ENCODE assay signal across 25 cellular contexts in genomic region chr7:2666130-2666529, GRCh38. TPM values are rescaled to one million over a fixed set of nuclear protein-coding genes. Genes with fewer than 3 reads are reported as not detected.
"Had no signal": no experiment of that assay in that cellular context is flagged by ENCODE, and none has a peak within 500 bp of the region (broad histone marks: within the 10 kb centered on the region; RNA-seq: fewer than 3 reads in every experiment).

No MANE protein-coding gene starts in this region.

- H3K27ac ChIP-seq: colonic mucosa, epithelial cell of prostate, gastrocnemius medialis, heart left ventricle, hepatocyte, left lung, neural progenitor cell, prostate gland, right atrium auricular region, skin epidermis, thoracic aorta, transverse colon, upper lobe of right lung, uterus had no signal

- H3K4me2 ChIP-seq: hepatocyte, neural progenitor cell had no signal

- H3K4me3 ChIP-seq: colonic mucosa, gastrocnemius medialis, heart left ventricle, hepatocyte, left lung, neural progenitor cell, prostate gland, right atrium auricular region, skin epidermis, thoracic aorta, transverse colon, upper lobe of right lung, uterus had no signal

- H2AFZ ChIP-seq: hepatocyte, neural progenitor cell had no signal

- ATAC-seq: esophagus mucosa; gastrocnemius medialis; heart left ventricle; left lung; naive thymus-derived CD4-positive, alpha-beta T cell; upper lobe of right lung had no signal

- H3K27me3 ChIP-seq: colonic mucosa, hepatocyte, right atrium auricular region, upper lobe of right lung, uterus had no signal

- DNase-seq: effector CD8-positive, alpha-beta T cell; endodermal cell; foreskin fibroblast; gastrocnemius medialis; kidney; left lung; mesenchymal stem cell; naive thymus-derived CD4-positive, alpha-beta T cell; stimulated activated CD4-positive, alpha-beta T cell treated with anti-CD3 and anti-CD28 coated beads, Interleukin-15, amount 100 ng/mL, for 24 hours; stimulated activated CD4-positive, alpha-beta T cell treated with anti-CD3 and anti-CD28 coated beads, Interleukin-2, amount 100 ng/mL, for 48 hours; stimulated activated naive B cell treated with anti-CD40 and anti-IgM and Interleukin-4, amounts not matched to agents 10 μg/mL and 1 μg/mL and 100 μg/mL, for 72 hours; transverse colon; upper lobe of right lung; uterus had no signal

- H3K9ac ChIP-seq: neural progenitor cell had no signal

- H3K4me1 ChIP-seq: colonic mucosa, neural progenitor cell, prostate gland, uterus had no signal

- H3K36me3 ChIP-seq: colonic mucosa, gastrocnemius medialis, neural progenitor cell, prostate gland, right atrium auricular region, transverse colon, upper lobe of right lung, uterus had no signal

- H3K9me3 ChIP-seq: colonic mucosa, gastrocnemius medialis, left lung, prostate gland, right atrium auricular region, thoracic aorta, transverse colon, upper lobe of right lung, uterus had no signal

RNA-seq across cellular contexts. Expression of gene AMZ1, which starts 21.9 kb away (rescaled TPM):
- total RNA-seq: gastrocnemius medialis, hepatocyte, lung microvascular endothelial cell had no signal
